Comparison of ENCODE assay signal across 9 cellular contexts in genomic region chr1:175000697-175001187, GRCh38. TPM values are rescaled to one million over a fixed set of nuclear protein-coding genes. Genes with fewer than 3 reads are reported as not detected.
DNase-seq lines count a peak whose midpoint lies in the region; ATAC-seq and TF ChIP-seq lines count a peak whose summit lies in the region.
"Had no signal": no experiment of that assay in that cellular context is flagged by ENCODE, and none has a peak within 500 bp of the region (broad histone marks: within the 10 kb centered on the region; RNA-seq: fewer than 3 reads in every experiment).

No MANE protein-coding gene starts in this region.

- H3K27me3 ChIP-seq in PC-3 (ENCODE audit: low read length): no peaks in the 10 kb centered on the region
- H3K27me3 ChIP-seq in esophagus (ENCODE audit: control insufficient read depth in 1 of 2, insufficient read depth in 2 of 2, low read length in 2 of 2): no peaks in the 10 kb centered on the region

- no peak for DNase-seq in PC-3
- DNase-seq in progenitor cell of endocrine pancreas (ENCODE audit: low spot score, unreplicated experiment): no peak
- no peak for DNase-seq in dedifferentiated amniotic fluid mesenchymal stem cell (ENCODE audit: extremely low spot score)
- DNase-seq in stimulated activated naive CD4-positive, alpha-beta T cell treated with Interleukin-2 at 50 U/mL for 16 hours (lab: John Stamatoyannopoulos, UW): no peak
- no peak for DNase-seq in mesenteric fat pad (ENCODE audit: low spot score)
- DNase-seq: activated naive CD8-positive, alpha-beta T cell treated with anti-CD3 and anti-CD28 coated beads, Interleukin-2, amount 10 ng/mL, durations not matched to agents 7 days and 5 days had no signal

- H2AFZ ChIP-seq in PC-3 (ENCODE audit: low read length): peak overlapping the region; percentile 74; the same call in 1 of the 2 replicates

- no peaks in the 10 kb centered on the region for H3K36me3 Mint-ChIP-seq in progenitor cell of endocrine pancreas (ENCODE audit: insufficient read depth)

- H3K4me1 ChIP-seq in ES-I3 (ENCODE audit: insufficient read depth, low read length) (peaks cover 10% of the 10 kb centered on the region), PC-3 (ENCODE audit: insufficient read depth, low read length) (peaks cover 35% of the 10 kb centered on the region), esophagus (ENCODE audit: control insufficient read depth in 2 of 2, insufficient read depth in 2 of 2, low read length in 1 of 2) (no peaks in the 10 kb centered on the region)

- no peaks in the 10 kb centered on the region for H3K9me2 ChIP-seq in PC-3 (replicated peaks; ENCODE audit: low read length)

- H3K9ac ChIP-seq in ES-I3 (ENCODE audit: low read depth, low read length) (peak overlapping the region; percentile 91), PC-3 (ENCODE audit: low read length) (peak overlapping the region; percentile 95)

- intact Hi-C loops in PC-3 (cut with micrococcal nuclease): no loop called here

- POLR2A ChIA-PET in PC-3 (lab: Charles Lee; ENCODE audit: unreplicated experiment): interaction anchor here (0.6 kb wide), 1 partner anchor 1008 kb away, joined by 3 read pairs; no protein-coding TSS in a partner anchor

- ATAC-seq in PC-3 (no peak), GM18858 (IDR thresholded peaks at IDR 0.05; ENCODE audit: unreplicated experiment) (no peak)

- H3F3A ChIP-seq in PC-3 (ENCODE audit: low read length, unreplicated experiment): no peaks in the 10 kb centered on the region

- H3K27me3 Mint-ChIP-seq in progenitor cell of endocrine pancreas: no peaks in the 10 kb centered on the region
- H3K27me3 Mint-ChIP-seq: activated naive CD8-positive, alpha-beta T cell treated with anti-CD3 and anti-CD28 coated beads, Interleukin-2, amount 10 ng/mL, durations not matched to agents 7 days and 5 days had no signal

- H3K9me3 ChIP-seq in ES-I3 (ENCODE audit: control insufficient read depth, insufficient read depth, low read length) (no peaks in the 10 kb centered on the region), PC-3 (ENCODE audit: low read length) (no peaks in the 10 kb centered on the region), esophagus (ENCODE audit: control insufficient read depth in 2 of 2, insufficient read depth in 1 of 2, low read depth in 1 of 2, low read length in 1 of 2) (no peaks in the 10 kb centered on the region)

- peaks cover 28% of the 10 kb centered on the region for H4K20me1 ChIP-seq in PC-3 (ENCODE audit: low read length)

- peaks cover 64% of the 10 kb centered on the region for H3K79me2 ChIP-seq in PC-3 (ENCODE audit: low read length)

- peak overlapping the region; percentile 96 for H3K27ac Mint-ChIP-seq in progenitor cell of endocrine pancreas
- H3K27ac Mint-ChIP-seq: activated naive CD8-positive, alpha-beta T cell treated with anti-CD3 and anti-CD28 coated beads, Interleukin-2, amount 10 ng/mL, durations not matched to agents 7 days and 5 days had no signal

- TF ChIP-seq CTCF in PC-3 (conservative IDR thresholded peaks at IDR 0.05; ENCODE audit: low read depth, low read length): no peak
- TF ChIP-seq CTCF in progenitor cell of endocrine pancreas (IDR thresholded peaks at IDR 0.05; ENCODE audit: unreplicated experiment): no peak

- H3K4me3 Mint-ChIP-seq in progenitor cell of endocrine pancreas (ENCODE audit: low read depth): no peak overlapping the region
- H3K4me3 Mint-ChIP-seq: activated naive CD8-positive, alpha-beta T cell treated with anti-CD3 and anti-CD28 coated beads, Interleukin-2, amount 10 ng/mL, durations not matched to agents 7 days and 5 days had no signal

- BruUV-seq in PC-3 (replicated peaks; lab: Mats Ljungman, UMichigan): no TSS peak

- peaks cover 31% of the 10 kb centered on the region for H3K4me1 Mint-ChIP-seq in progenitor cell of endocrine pancreas (ENCODE audit: low read depth)

- peaks cover 6% of the 10 kb centered on the region; the same call in 1 of the 2 replicates for H3K36me3 ChIP-seq in ES-I3 (ENCODE audit: insufficient read depth, low read length)
- peaks cover 6% of the 10 kb centered on the region; the same call in 1 of the 2 replicates for H3K36me3 ChIP-seq in PC-3 (ENCODE audit: low read depth, low read length)
- H3K36me3 ChIP-seq in esophagus (ENCODE audit: control insufficient read depth in 2 of 2, insufficient read depth in 2 of 2, low read length in 1 of 2): no peaks in the 10 kb centered on the region

- H3K4me2 ChIP-seq in PC-3 (ENCODE audit: low read length): peak overlapping the region; percentile 92

- H3K27ac ChIP-seq in PC-3 (ENCODE audit: low read length): peak overlapping the region; percentile 14; the same call in 1 of the 2 replicates
- peak overlapping the region; percentile 93 to 98 for H3K27ac ChIP-seq in esophagus (ENCODE audit: low read depth in 2 of 2, low read length in 1 of 2)

- CTCF ChIA-PET in PC-3 (lab: Charles Lee): no interaction called here

- WGBS in esophagus, 2 donors: 1 to 4% methylated on average over 5 of the region's 5 CpGs

- H3K4me3 ChIP-seq in PC-3 (ENCODE audit: low read length): peak overlapping the region; percentile 82
- H3K4me3 ChIP-seq in esophagus (ENCODE audit: low read depth in 1 of 2, low read length in 2 of 2): peak overlapping the region; percentile 98 to 99

- no peaks in the 10 kb centered on the region for H3K9me3 Mint-ChIP-seq in progenitor cell of endocrine pancreas (ENCODE audit: low read depth)
- H3K9me3 Mint-ChIP-seq: activated naive CD8-positive, alpha-beta T cell treated with anti-CD3 and anti-CD28 coated beads, Interleukin-2, amount 10 ng/mL, durations not matched to agents 7 days and 5 days had no signal

RNA-seq across cellular contexts. Expression of gene CACYBP, which starts 1.0 kb away (rescaled TPM):
- total RNA-seq in PC-3 (2014; rRNA removed): 342 and 498 TPM in 2 replicates
- 10 to 100 TPM; 24.2 to 66.8 TPM for polyA plus RNA-seq in esophagus
- 91.5 and 116 TPM in 2 replicates for total RNA-seq in progenitor cell of endocrine pancreas
- 83.7 TPM for total RNA-seq in mesenteric fat pad

RNA-seq across cellular contexts. Expression of gene MRPS14, which starts 22.5 kb away (rescaled TPM):
- 18.8 and 21.8 TPM in 2 replicates for total RNA-seq in PC-3 (2014; rRNA removed)
- 10 to 100 TPM in 1 of 2 donors, 1 to 10 TPM in 1; 6.7 to 21.2 TPM for polyA plus RNA-seq in esophagus
- 27.5 and 29.8 TPM in 2 replicates for total RNA-seq in progenitor cell of endocrine pancreas
- 25.6 TPM for total RNA-seq in mesenteric fat pad
